Comparison of ENCODE assay signal across 17 cellular contexts in genomic region chrY:7448691-7449090, GRCh38.
"Had no signal": no experiment of that assay in that cellular context is flagged by ENCODE, and none has a peak within 500 bp of the region (broad histone marks: within the 10 kb centered on the region; RNA-seq: fewer than 3 reads in every experiment).

No MANE protein-coding gene starts in this region.

- H3K9me3 ChIP-seq: colonic mucosa, gastrocnemius medialis, heart right ventricle, neutrophil, sigmoid colon, stomach had no signal

- H3K27ac Mint-ChIP-seq: endodermal cell; naive thymus-derived CD8-positive, alpha-beta T cell had no signal

- H3K4me1 ChIP-seq: colonic mucosa, gastrocnemius medialis, heart right ventricle, sigmoid colon, stomach had no signal

- FAIRE-seq: endothelial cell of umbilical vein, islet of Langerhans, small intestine had no signal

- DNase-seq: colonic mucosa; effector CD4-positive, alpha-beta T cell; endodermal cell; gastrocnemius medialis; heart right ventricle; hypothalamus; naive thymus-derived CD8-positive, alpha-beta T cell; sigmoid colon; small intestine; stimulated activated CD4-positive, alpha-beta T cell treated with anti-CD3 and anti-CD28 coated beads, Interleukin-12 subunit alpha, Interleukin-12 subunit beta, amount 100 ng/mL, for 4 hours; stimulated activated naive CD4-positive, alpha-beta T cell; stomach; substantia nigra; trophoblast cell had no signal

- H3K36me3 ChIP-seq: colonic mucosa, gastrocnemius medialis, heart right ventricle, neutrophil, sigmoid colon, stomach had no signal

- H3K4me1 Mint-ChIP-seq: endodermal cell had no signal

- H3K4me3 ChIP-seq: colonic mucosa, gastrocnemius medialis, heart right ventricle, sigmoid colon, stomach had no signal

- ATAC-seq: gastrocnemius medialis; heart right ventricle; naive thymus-derived CD8-positive, alpha-beta T cell had no signal

- H3K27me3 ChIP-seq: colonic mucosa, gastrocnemius medialis, heart right ventricle, neutrophil, sigmoid colon, stomach had no signal

- H3K9me3 Mint-ChIP-seq: endodermal cell had no signal

- H3K27ac ChIP-seq: colonic mucosa, gastrocnemius medialis, heart right ventricle, neutrophil, sigmoid colon had no signal

- H3K36me3 Mint-ChIP-seq: naive thymus-derived CD8-positive, alpha-beta T cell had no signal

- H3K4me3 Mint-ChIP-seq: endodermal cell; naive thymus-derived CD8-positive, alpha-beta T cell had no signal
